12 cellular contexts compared by ENCODE assay signal in the genomic region with DNA sequence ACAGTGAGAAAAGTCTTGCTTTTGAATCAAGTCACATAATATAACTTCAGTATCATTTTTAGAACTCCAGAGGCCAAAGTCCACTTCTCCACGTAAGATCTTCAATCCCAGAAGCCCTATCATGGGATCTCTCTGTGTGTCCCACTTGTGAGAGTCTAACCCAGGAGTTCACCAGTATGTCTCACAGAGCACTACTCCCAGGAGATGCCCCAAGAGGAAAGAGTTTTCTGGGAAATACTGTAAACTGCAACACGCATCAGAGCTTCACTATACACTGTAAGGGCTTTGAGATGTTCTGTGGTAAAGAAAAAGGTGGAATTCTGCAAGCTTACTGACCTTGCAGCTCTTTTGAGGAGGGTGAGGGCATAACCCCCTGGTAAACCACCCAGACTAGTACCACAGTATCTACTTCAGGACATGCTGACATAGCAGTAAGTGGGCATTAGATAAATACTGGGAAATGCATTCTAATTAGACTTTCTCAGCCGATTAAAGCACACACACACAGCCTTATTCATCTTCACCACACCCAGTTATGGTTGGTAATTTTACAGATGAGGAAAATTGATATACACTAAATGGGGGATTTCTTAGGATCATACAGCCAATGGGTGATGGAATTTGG. TPM values are rescaled to one million over a fixed set of nuclear protein-coding genes. Genes with fewer than 3 reads are reported as not detected.
A peak's percentile ranks its signal among the peaks of the same experiment; 100 is the strongest.
DNase-seq lines count a peak whose midpoint lies in the region; ATAC-seq, FAIRE-seq and TF ChIP-seq lines count a peak whose summit lies in the region.
"Had no signal": no experiment of that assay in that cellular context is flagged by ENCODE, and none has a peak within 500 bp of the region (broad histone marks: within the 10 kb centered on the region; RNA-seq: fewer than 3 reads in every experiment).

No MANE protein-coding gene starts in this region.

- no peak overlapping the region for H3K9ac ChIP-seq in endocrine pancreas (ENCODE audit: control insufficient read depth, insufficient read depth, low read length)
- no peak overlapping the region for H3K9ac ChIP-seq in HepG2 (ENCODE audit: insufficient read depth, low read depth, low read length)
- H3K9ac ChIP-seq in subcutaneous abdominal adipose tissue (ENCODE audit: low read length in 5 of 5) = no peak overlapping the region

- H3K4me1 Mint-ChIP-seq in stimulated activated memory B cell treated with anti-CD40 and anti-IgM and Interleukin-4, amounts not matched to agents 10 μg/mL and 1 μg/mL and 100 μg/mL, for 72 hours = no peaks in the 10 kb centered on the region

- H4K20me1 ChIP-seq in HepG2 (ENCODE audit: insufficient read depth, low read length) = no peaks in the 10 kb centered on the region

- H3K36me3 ChIP-seq in Panc1 (ENCODE audit: control insufficient read depth, insufficient read depth, low read length) (no peaks in the 10 kb centered on the region), endocrine pancreas (ENCODE audit: control insufficient read depth, insufficient read depth, low read length) (no peaks in the 10 kb centered on the region), HepG2 (replicated peaks in 1 of 2; ENCODE audit: control insufficient read depth in 1 of 2, insufficient read depth in 2 of 2, low read length in 2 of 2) (no peaks in the 10 kb centered on the region; a peak in 2 of 5 replicates), subcutaneous abdominal adipose tissue (ENCODE audit: control insufficient read depth in 5 of 5, insufficient read depth in 5 of 5, low read length in 5 of 5) (no peaks in the 10 kb centered on the region), SJCRH30 (no peaks in the 10 kb centered on the region)
- H3K36me3 ChIP-seq: prostate gland had no signal

- TF ChIP-seq POLR2A in HepG2 (IDR thresholded peaks at IDR 0.05; ENCODE audit: insufficient read depth in 1 of 2, low read depth in 2 of 2, low read length in 2 of 2) = no peak

- in situ Hi-C loops in Panc1 (cut with HindIII; ENCODE audit: low pct_unique_long_range_greater_than_20kb, low sequenced_read_pairs) (no loop called here), HepG2 (cut with HindIII; ENCODE audit: extremely low pct_ligation_motif_present, low pct_unique_long_range_greater_than_20kb) (no loop called here)

- no peak overlapping the region for H2AFZ ChIP-seq in HepG2 (ENCODE audit: low read length)

- H3K4me2 ChIP-seq in HepG2 (ENCODE audit: low read depth, low read length) = no peak overlapping the region

- FAIRE-seq in HepG2 (lab: Jason Lieb, UNC) = no peak

- ATAC-seq in Panc1 (peak; percentile 48), HepG2 (no peak)
- no peak for ATAC-seq in stimulated activated memory B cell treated with anti-CD40 and anti-IgM and Interleukin-4, amounts not matched to agents 10 μg/mL and 1 μg/mL and 100 μg/mL, for 72 hours

- H3K27me3 Mint-ChIP-seq in stimulated activated memory B cell treated with anti-CD40 and anti-IgM and Interleukin-4, amounts not matched to agents 10 μg/mL and 1 μg/mL and 100 μg/mL, for 72 hours = no peaks in the 10 kb centered on the region

- H3K27ac ChIP-seq in Panc1 (ENCODE audit: low read length) (peak overlapping the region; percentile 92), HepG2 (ENCODE audit: extremely low read length, insufficient read depth, low read length) (no peak overlapping the region), subcutaneous abdominal adipose tissue (ENCODE audit: low read depth, low read length) (peak overlapping the region; percentile 31), SJCRH30 (no peak overlapping the region)
- H3K27ac ChIP-seq: prostate gland had no signal

- H3K4me1 ChIP-seq in Panc1 (ENCODE audit: control insufficient read depth, insufficient read depth, low read length) (peaks cover 79% of the 10 kb centered on the region), endocrine pancreas (ENCODE audit: control insufficient read depth, insufficient read depth, low read length) (peaks cover 37% of the 10 kb centered on the region), HepG2 (ENCODE audit: insufficient read depth, low read length) (peaks cover 39% of the 10 kb centered on the region), subcutaneous abdominal adipose tissue (ENCODE audit: control insufficient read depth in 5 of 5, insufficient read depth in 5 of 5, low read length in 5 of 5) (peaks cover 0 to 38% (median 9%) of the 10 kb centered on the region in 5 donors), SJCRH30 (peaks cover 18% of the 10 kb centered on the region)
- H3K4me1 ChIP-seq: prostate gland had no signal

- H3K79me2 ChIP-seq in HepG2 (ENCODE audit: insufficient read depth, low read length) = peaks cover 99% of the 10 kb centered on the region

- POLR2A ChIA-PET in Panc1 (lab: Charles Lee) = no interaction called here
- POLR2A ChIA-PET in HepG2 (lab: Yijun Ruan, JAX) = no interaction called here

- intact Hi-C loops in Panc1 (cut with micrococcal nuclease; ENCODE audit: unreplicated experiment) (loop anchor here (5.0 kb wide), 1 partner anchor 52 kb away; no protein-coding TSS in a partner anchor), HepG2 (cut with micrococcal nuclease; ENCODE audit: unreplicated experiment) (no loop called here)

- H3K9me3 ChIP-seq in Panc1 (ENCODE audit: control insufficient read depth, insufficient read depth, low read depth, low read length) = no peaks in the 10 kb centered on the region
- H3K9me3 ChIP-seq in endocrine pancreas (ENCODE audit: control insufficient read depth, low read length) = no peaks in the 10 kb centered on the region
- no peaks in the 10 kb centered on the region for H3K9me3 ChIP-seq in HepG2 (ENCODE audit: low read length)
- H3K9me3 ChIP-seq in subcutaneous abdominal adipose tissue (ENCODE audit: control insufficient read depth in 5 of 5, low read length in 5 of 5) = no peaks in the 10 kb centered on the region
- H3K9me3 ChIP-seq in SJCRH30 (replicated peaks) = no peaks in the 10 kb centered on the region
- H3K9me3 ChIP-seq: prostate gland had no signal

- CTCF ChIA-PET in Panc1 (lab: Charles Lee) = no interaction called here
- CTCF ChIA-PET in HepG2 (lab: Yijun Ruan, JAX; ENCODE audit: low intra/inter-chr PET ratio, low total read pairs) = no interaction called here

- H3K36me3 Mint-ChIP-seq in stimulated activated memory B cell treated with anti-CD40 and anti-IgM and Interleukin-4, amounts not matched to agents 10 μg/mL and 1 μg/mL and 100 μg/mL, for 72 hours = no peaks in the 10 kb centered on the region
- H3K36me3 Mint-ChIP-seq: CD4-positive, alpha-beta memory T cell had no signal

- BruUV-seq in Panc1 (replicated peaks; lab: Mats Ljungman, UMichigan) (no TSS peak), HepG2 (replicated peaks; lab: Mats Ljungman, UMichigan) (no TSS peak)

- TF ChIP-seq EP300 in HepG2 (IDR thresholded peaks at IDR 0.05; ENCODE audit: low read depth in 2 of 2, low read length in 2 of 2) = no peak
- no peak for TF ChIP-seq EP300 in HepG2 (CRISPR knock-in tag; IDR thresholded peaks at IDR 0.05; ENCODE audit: borderline replicate concordance)

- H3K27me3 ChIP-seq in Panc1 (ENCODE audit: control insufficient read depth, insufficient read depth, low read length) (no peaks in the 10 kb centered on the region), endocrine pancreas (ENCODE audit: control insufficient read depth, insufficient read depth, low read length) (no peaks in the 10 kb centered on the region), HepG2 (ENCODE audit: control insufficient read depth in 1 of 2, insufficient read depth in 2 of 2, low read length in 2 of 2) (no peaks in the 10 kb centered on the region), subcutaneous abdominal adipose tissue (ENCODE audit: control insufficient read depth in 5 of 5, insufficient read depth in 4 of 5, low read length in 5 of 5) (no peaks in the 10 kb centered on the region), SJCRH30 (no peaks in the 10 kb centered on the region)

- no peak overlapping the region for H3K27ac Mint-ChIP-seq in stimulated activated memory B cell treated with anti-CD40 and anti-IgM and Interleukin-4, amounts not matched to agents 10 μg/mL and 1 μg/mL and 100 μg/mL, for 72 hours
- H3K27ac Mint-ChIP-seq: CD4-positive, alpha-beta memory T cell had no signal

- WGBS in HepG2 (ENCODE audit: low lambda C conversion rate) = 86% methylated on average over 3 of the region's 3 CpGs

- TF ChIP-seq RAD21 in HepG2 (CRISPR knock-in tag; IDR thresholded peaks at IDR 0.05) = no peak

- TF ChIP-seq CTCF in Panc1 (IDR thresholded peaks at IDR 0.05) = no peak
- no peak for TF ChIP-seq CTCF in HepG2 (CRISPR knock-in tag; IDR thresholded peaks at IDR 0.05)
- TF ChIP-seq CTCF in GM20000 (IDR thresholded peaks at IDR 0.05; ENCODE audit: extremely low read depth, missing control alignments) = no peak

- no peaks in the 10 kb centered on the region for H3K9me3 Mint-ChIP-seq in stimulated activated memory B cell treated with anti-CD40 and anti-IgM and Interleukin-4, amounts not matched to agents 10 μg/mL and 1 μg/mL and 100 μg/mL, for 72 hours
- H3K9me3 Mint-ChIP-seq: CD4-positive, alpha-beta memory T cell had no signal

- DNase-seq in Panc1 (ENCODE audit: low read depth, low spot score) (no peak), HepG2 (ENCODE audit: low spot score) (no peak), GM20000 (ENCODE audit: low spot score) (no peak), SJCRH30 (no peak), activated gamma-delta T cell (lab: John Stamatoyannopoulos, UW) (no peak)
- DNase-seq: activated naive CD4-positive, alpha-beta T cell; CD4-positive, alpha-beta memory T cell; NCI-H2081 treated with DMSO at 0.1 percent for 48 hours had no signal

- H3K4me3 ChIP-seq in Panc1 (ENCODE audit: low read depth in 2 of 2, low read length in 2 of 2) (peak overlapping the region; percentile 11 to 38; a peak in 3 of 4 replicates), endocrine pancreas (ENCODE audit: control insufficient read depth, insufficient read depth, low read length) (peak overlapping the region; percentile 74), HepG2 (replicated peaks in 1 of 3; ENCODE audit: insufficient read depth in 1 of 3, low read depth in 2 of 3, low read length in 3 of 3) (no peak overlapping the region), subcutaneous abdominal adipose tissue (ENCODE audit: low read depth in 1 of 5, low read length in 5 of 5) (no peak overlapping the region), SJCRH30 (no peak overlapping the region)
- H3K4me3 ChIP-seq: prostate gland had no signal

- H3K4me3 Mint-ChIP-seq in stimulated activated memory B cell treated with anti-CD40 and anti-IgM and Interleukin-4, amounts not matched to agents 10 μg/mL and 1 μg/mL and 100 μg/mL, for 72 hours = no peak overlapping the region
- H3K4me3 Mint-ChIP-seq: CD4-positive, alpha-beta memory T cell had no signal

RNA-seq across cellular contexts. Expression of gene DCBLD1, which starts 12.3 kb away (rescaled TPM):
- total RNA-seq in Panc1 (2021; ENCODE audit: unreplicated experiment) (29.0 TPM), HepG2 (2016; rRNA removed; fragmentation: Illumina TruSeq; extraction: Trizol) (26.0 and 41.5 TPM in 2 replicates)
- 20.1 TPM for polyA plus RNA-seq in Panc1 (2012; ENCODE audit: insufficient read length)
- total RNA-seq in HepG2 (2016; cell fraction: cytosol; rRNA removed; fragmentation: Illumina TruSeq; extraction: Trizol; ENCODE audit: low read depth) = 23.2 and 25.3 TPM in 2 replicates
- total RNA-seq in HepG2 (2016; cell fraction: insoluble cytoplasmic fraction; rRNA removed; fragmentation: Illumina TruSeq; extraction: Trizol) = 20.4 and 37.6 TPM in 2 replicates
- total RNA-seq in HepG2 (2016; cell fraction: membrane; rRNA removed; fragmentation: Illumina TruSeq; extraction: Trizol) = 25.3 and 27.7 TPM in 2 replicates
- 42.3 and 54.4 TPM in 2 replicates for total RNA-seq in HepG2 (2016; cell fraction: nucleus; rRNA removed; fragmentation: Illumina TruSeq; extraction: Trizol)
- 17.5 and 23.2 TPM in 2 replicates for polyA plus RNA-seq in HepG2 (2011; rRNA removed)
- 15.5 and 17.2 TPM in 2 replicates for polyA plus RNA-seq in HepG2 (2011; cell fraction: cytosol; rRNA removed)
- 27.8 and 35.0 TPM in 2 replicates for polyA plus RNA-seq in HepG2 (2011; cell fraction: nucleus; rRNA removed)
- 16.7 and 19.0 TPM in 2 replicates for polyA plus RNA-seq in HepG2 (2012)
- 6.6 TPM in 2 replicates for polyA plus RNA-seq in HepG2 (2016; cell fraction: cytosol; fragmentation: Illumina TruSeq; extraction: Trizol; ENCODE audit: low read depth)
- 17.6 TPM in 2 replicates for polyA plus RNA-seq in HepG2 (2016; cell fraction: insoluble cytoplasmic fraction; fragmentation: Illumina TruSeq; extraction: Trizol; ENCODE audit: low read depth)
- polyA plus RNA-seq in HepG2 (2016; cell fraction: membrane; fragmentation: Illumina TruSeq; extraction: Trizol; ENCODE audit: low read depth) = 12.8 and 13.8 TPM in 2 replicates
- polyA plus RNA-seq in HepG2 (2016; cell fraction: nucleus; fragmentation: Illumina TruSeq; extraction: Trizol; ENCODE audit: insufficient read depth, low read depth) = 82.1 and 89.2 TPM in 2 replicates
- polyA minus RNA-seq in HepG2 (2011; rRNA and poly(A)+ RNA removed; ENCODE audit: low replicate concordance) = 3.6 and 20.0 TPM in 2 replicates
- polyA minus RNA-seq in HepG2 (2011; cell fraction: cytosol; rRNA and poly(A)+ RNA removed) = 18.9 and 22.3 TPM in 2 replicates
- 44.4 and 61.2 TPM in 2 replicates for polyA minus RNA-seq in HepG2 (2011; cell fraction: nucleus; rRNA and poly(A)+ RNA removed)
- 6.8 and 7.4 TPM in 2 replicates for total RNA-seq in SJCRH30 (2014; rRNA removed; shearing (Covaris generic))

Comparison
In these comparisons a context has a peak if more than half of its experiments do, and no peak if none do; other contexts are left out.
1. H3K27ac ChIP-seq: peak in Panc1 (single experiment) and subcutaneous abdominal adipose tissue (single experiment); none in HepG2 (single experiment) and SJCRH30 (single experiment).
2. H3K4me3 ChIP-seq: peak in Panc1 (2 of 2) and endocrine pancreas (single experiment); none in HepG2 (0 of 3), subcutaneous abdominal adipose tissue (0 of 5) and SJCRH30 (single experiment).